16 cellular contexts compared by ENCODE assay signal in the genomic region with DNA sequence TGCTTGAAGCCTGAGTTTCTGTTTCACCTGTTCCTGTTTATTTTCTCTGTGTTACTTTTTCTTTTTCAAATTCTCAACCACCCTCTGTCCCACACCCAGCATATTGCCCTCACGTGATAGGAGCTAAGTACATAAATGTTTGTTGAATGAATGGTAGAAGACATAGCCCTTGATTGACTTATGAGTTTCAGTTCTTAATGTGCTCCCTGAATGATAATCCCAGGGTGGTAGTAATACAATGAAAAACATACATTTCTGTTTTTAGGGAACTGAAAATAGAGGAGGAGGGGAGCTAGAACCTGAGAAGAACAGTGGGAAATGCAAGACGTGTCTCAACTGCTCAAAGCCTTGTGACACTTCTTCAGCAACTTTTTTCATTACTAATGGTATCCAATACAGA.
DNase-seq lines count a peak whose midpoint lies in the region; ATAC-seq and TF ChIP-seq lines count a peak whose summit lies in the region.
"Had no signal": no experiment of that assay in that cellular context is flagged by ENCODE, and none has a peak within 500 bp of the region (broad histone marks: within the 10 kb centered on the region; RNA-seq: fewer than 3 reads in every experiment).

No MANE protein-coding gene starts in this region.

- peak overlapping the region; percentile 69 for H3K4me2 ChIP-seq in OCI-LY3 (ENCODE audit: low read length)

- no peak for TF ChIP-seq CTCF in GM10248 (IDR thresholded peaks at IDR 0.05; ENCODE audit: control extremely low read depth, extremely low read depth, low read depth, missing control alignments)
- no peak for TF ChIP-seq CTCF in HL-60 (IDR thresholded peaks at IDR 0.05; ENCODE audit: insufficient read depth, low read length)
- TF ChIP-seq CTCF in OCI-LY3 (IDR thresholded peaks at IDR 0.05; ENCODE audit: low read depth, low read length) = no peak
- TF ChIP-seq CTCF in lower lobe of right lung (IDR thresholded peaks at IDR 0.05) = no peak
- no peak for TF ChIP-seq CTCF in osteocyte (IDR thresholded peaks at IDR 0.05)

- no peak overlapping the region for H3K4me3 ChIP-seq in HL-60 (replicated peaks; ENCODE audit: insufficient read depth, low read length)
- H3K4me3 ChIP-seq in OCI-LY3 (ENCODE audit: low read length) = peak overlapping the region; percentile 41
- no peak overlapping the region for H3K4me3 ChIP-seq in lower lobe of right lung
- H3K4me3 ChIP-seq: cardiac muscle cell, prostate gland had no signal

- H3K9me3 ChIP-seq in OCI-LY3 (ENCODE audit: insufficient read depth, low read length) = no peaks in the 10 kb centered on the region
- H3K9me3 ChIP-seq in lower lobe of right lung = no peaks in the 10 kb centered on the region
- H3K9me3 ChIP-seq: prostate gland had no signal

- no peak overlapping the region for H3K27ac Mint-ChIP-seq in osteocyte (ENCODE audit: unreplicated experiment)
- H3K27ac Mint-ChIP-seq: activated CD4-positive, alpha-beta T cell treated with anti-CD3 and anti-CD28 coated beads, Interleukin-2, amount 10 ng/mL, durations not matched to agents 7 days and 5 days had no signal

- H2AFZ ChIP-seq in OCI-LY3 (ENCODE audit: low read depth, low read length) = 0 out of 2 replicates have a peak overlapping the region, but pooled peaks have one; percentile 24

- H3K9me3 Mint-ChIP-seq in osteocyte (ENCODE audit: unreplicated experiment) = no peaks in the 10 kb centered on the region
- H3K9me3 Mint-ChIP-seq: activated CD4-positive, alpha-beta T cell treated with anti-CD3 and anti-CD28 coated beads, Interleukin-2, amount 10 ng/mL, durations not matched to agents 7 days and 5 days; neural crest cell had no signal

- ATAC-seq in lower lobe of right lung (peak; percentile 19 to 29), GM21576 (IDR thresholded peaks at IDR 0.05; ENCODE audit: unreplicated experiment) (no peak)
- no peak for ATAC-seq in stimulated activated naive CD8-positive, alpha-beta T cell treated with anti-CD3 and anti-CD28 coated beads, Interleukin-15, Interleukin-2, amounts not matched to agents 100 U/mL and 50 U/mL, for 24 hours

- intact Hi-C loops in lower lobe of right lung (cut with DNase I) = no loop called here

- H3K4me3 Mint-ChIP-seq in osteocyte (ENCODE audit: unreplicated experiment) = no peak overlapping the region
- H3K4me3 Mint-ChIP-seq: activated CD4-positive, alpha-beta T cell treated with anti-CD3 and anti-CD28 coated beads, Interleukin-2, amount 10 ng/mL, durations not matched to agents 7 days and 5 days; neural crest cell had no signal

- peak overlapping the region; percentile 53 for H3K27ac ChIP-seq in HL-60 (replicated peaks)
- H3K27ac ChIP-seq in OCI-LY3 (ENCODE audit: low read length) = peak overlapping the region; percentile 40
- no peak overlapping the region for H3K27ac ChIP-seq in lower lobe of right lung
- H3K27ac ChIP-seq: cardiac muscle cell, prostate gland had no signal

- no peak overlapping the region; the same call in 1 of the 2 replicates for H3K9ac ChIP-seq in OCI-LY3 (ENCODE audit: low read length)

- POLR2A ChIA-PET in GM10248 (lab: Yijun Ruan, JAX) = no interaction called here

- H3K4me1 ChIP-seq in OCI-LY3 (ENCODE audit: low read length) = peaks cover 23% of the 10 kb centered on the region
- H3K4me1 ChIP-seq in lower lobe of right lung = peaks cover 19% of the 10 kb centered on the region
- H3K4me1 ChIP-seq: prostate gland had no signal

- H3K36me3 Mint-ChIP-seq in osteocyte (ENCODE audit: unreplicated experiment) = no peaks in the 10 kb centered on the region

- CTCF ChIA-PET in GM10248 (lab: Yijun Ruan, JAX) = interaction anchor here (1.3 to 2.1 kb wide), 2 partner anchors 21 to 78 kb away, joined by 3 to 5 read pairs; no protein-coding TSS in a partner anchor

- no peaks in the 10 kb centered on the region for H4K20me1 ChIP-seq in OCI-LY3 (ENCODE audit: insufficient read depth, low read length)

- H3K27me3 ChIP-seq in HL-60 (ENCODE audit: insufficient read depth, poor library complexity, severe bottlenecking) = no peaks in the 10 kb centered on the region
- H3K27me3 ChIP-seq in OCI-LY3 (ENCODE audit: low read depth, low read length) = peaks cover 20% of the 10 kb centered on the region
- H3K27me3 ChIP-seq in lower lobe of right lung (ENCODE audit: low read depth) = no peaks in the 10 kb centered on the region
- H3K27me3 ChIP-seq: cardiac muscle cell had no signal

- H3K36me3 ChIP-seq in OCI-LY3 (replicated peaks; ENCODE audit: low read depth, low read length) (no peaks in the 10 kb centered on the region), lower lobe of right lung (no peaks in the 10 kb centered on the region)
- H3K36me3 ChIP-seq: cardiac muscle cell, prostate gland had no signal

- H3K4me1 Mint-ChIP-seq in osteocyte (ENCODE audit: unreplicated experiment) = no peaks in the 10 kb centered on the region
- H3K4me1 Mint-ChIP-seq: activated CD4-positive, alpha-beta T cell treated with anti-CD3 and anti-CD28 coated beads, Interleukin-2, amount 10 ng/mL, durations not matched to agents 7 days and 5 days had no signal

- peaks cover 20% of the 10 kb centered on the region for H3K27me3 Mint-ChIP-seq in osteocyte (ENCODE audit: unreplicated experiment)

- no peaks in the 10 kb centered on the region for H3K79me2 ChIP-seq in OCI-LY3 (ENCODE audit: low read length)

- DNase-seq in GM10248 (ENCODE audit: extremely low spot score) = peak; percentile 23
- peak in 1 of 2 experiments; percentile 11 for DNase-seq in HL-60 (ENCODE audit: low read depth in 1 of 2, low spot score in 1 of 2)
- no peak for DNase-seq in lower lobe of right lung
- no peak for DNase-seq in stimulated activated naive CD8-positive, alpha-beta T cell treated with anti-CD3 and anti-CD28 coated beads, Interleukin-15, Interleukin-2, amounts not matched to agents 100 U/mL and 50 U/mL, for 24 hours
- no peak for DNase-seq in osteocyte (ENCODE audit: extremely low spot score, unreplicated experiment)
- no peak for DNase-seq in OCI-M2 (lab: John Stamatoyannopoulos, UW; ENCODE audit: unreplicated experiment)
- DNase-seq: activated CD4-positive, alpha-beta T cell treated with anti-CD3 and anti-CD28 coated beads, Interleukin-2, amount 10 ng/mL, durations not matched to agents 7 days and 5 days; activated gamma-delta T cell; GF-D8; kidney; stimulated activated CD4-positive, alpha-beta T cell treated with anti-CD3 and anti-CD28 coated beads, Interleukin-4, amount 100 ng/mL, for 4 hours had no signal

Comparison
In these comparisons a context has a peak if more than half of its experiments do, and no peak if none do; other contexts are left out.
1. ATAC-seq: peak in lower lobe of right lung (2 of 2); none in stimulated activated naive CD8-positive, alpha-beta T cell treated with anti-CD3 and anti-CD28 coated beads, Interleukin-15, Interleukin-2, amounts not matched to agents 100 U/mL and 50 U/mL, for 24 hours (single experiment) and GM21576 (single experiment).